In the genomic region with DNA sequence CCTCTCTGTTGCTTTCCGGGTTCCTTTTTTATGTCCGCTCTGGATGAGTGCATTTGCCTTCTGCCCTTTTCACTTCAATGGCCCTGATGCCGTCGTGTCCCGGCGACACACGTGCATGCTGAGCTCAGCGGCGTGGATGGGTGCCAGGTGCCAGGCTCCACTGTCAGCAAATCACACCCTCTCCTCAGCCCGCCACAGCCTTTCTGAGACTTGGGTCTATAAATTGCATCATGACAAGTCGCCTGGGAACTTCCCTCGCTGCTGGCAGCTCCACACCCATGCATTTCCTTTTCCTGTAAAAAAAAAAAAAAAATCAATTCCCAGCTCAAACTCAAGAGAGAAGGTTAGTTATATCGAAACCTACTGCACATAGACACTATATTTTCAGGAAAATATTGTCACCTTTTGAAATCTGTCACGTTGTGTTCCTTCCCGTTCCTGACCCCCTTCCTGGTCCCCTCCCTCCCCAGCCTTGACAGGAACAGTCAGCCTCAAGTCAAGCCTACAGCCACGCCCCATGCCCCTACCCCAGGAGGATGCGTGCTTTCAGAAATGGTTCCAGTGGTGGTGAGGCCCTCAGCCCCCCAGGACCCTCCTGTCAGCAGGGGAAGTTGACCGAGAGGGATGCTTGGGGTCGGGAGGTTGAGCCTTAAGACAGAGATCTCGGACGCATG, we compare ENCODE assay signal across 9 cellular contexts.
A peak's percentile ranks its signal among the peaks of the same experiment; 100 is the strongest.
DNase-seq lines count a peak whose midpoint lies in the region; ATAC-seq, FAIRE-seq and TF ChIP-seq lines count a peak whose summit lies in the region.
"Had no signal": no experiment of that assay in that cellular context is flagged by ENCODE, and none has a peak within 500 bp of the region (broad histone marks: within the 10 kb centered on the region; RNA-seq: fewer than 3 reads in every experiment).

No MANE protein-coding gene starts in this region.

- no peak for TF ChIP-seq RAD21 in HepG2 (CRISPR knock-in tag; IDR thresholded peaks at IDR 0.05)

- WGBS in HepG2 (ENCODE audit: low lambda C conversion rate), result 61% methylated on average over 20 of the region's 21 CpGs

- no peak overlapping the region for H2AFZ ChIP-seq in HepG2 (ENCODE audit: low read length)

- DNase-seq in M059J (ENCODE audit: low read depth), result peak; percentile 64
- DNase-seq in activated T-cell treated with anti-CD3 and anti-CD28 coated beads, Interleukin-2, amount 50 U/mL, for 48 hours, result peak; percentile 43 to 55
- no peak for DNase-seq in HepG2 (ENCODE audit: low spot score)
- peak; percentile 7 to 61 (median 11) for DNase-seq in stimulated activated CD4-positive, alpha-beta T cell treated with anti-CD3 and anti-CD28 coated beads, TNF-alpha, amount 100 ng/mL, for 24 hours (ENCODE audit: low read depth in 3 of 3)

- H3K4me2 ChIP-seq in HepG2 (ENCODE audit: low read depth, low read length), result no peak overlapping the region

- in situ Hi-C loops in HepG2 (cut with HindIII; ENCODE audit: extremely low pct_ligation_motif_present, low pct_unique_long_range_greater_than_20kb), result no loop called here

- POLR2A ChIA-PET in HepG2 (lab: Yijun Ruan, JAX), result no interaction called here

- no peak for FAIRE-seq in HepG2 (lab: Jason Lieb, UNC)
- FAIRE-seq: colon had no signal

- no peak overlapping the region for H3K9ac ChIP-seq in HepG2 (ENCODE audit: insufficient read depth, low read depth, low read length)

- no peaks in the 10 kb centered on the region for H3K9me3 ChIP-seq in HepG2 (ENCODE audit: low read length)

- no peaks in the 10 kb centered on the region for H3K36me3 ChIP-seq in HepG2 (replicated peaks in 1 of 2; ENCODE audit: control insufficient read depth in 1 of 2, insufficient read depth in 2 of 2, low read length in 2 of 2)

- H4K20me1 ChIP-seq in HepG2 (ENCODE audit: insufficient read depth, low read length), result no peaks in the 10 kb centered on the region

- H3K4me3 ChIP-seq in HepG2 (replicated peaks in 1 of 3; ENCODE audit: insufficient read depth in 1 of 3, low read depth in 2 of 3, low read length in 3 of 3), result no peak overlapping the region

- CTCF ChIA-PET in HepG2 (lab: Yijun Ruan, JAX; ENCODE audit: low intra/inter-chr PET ratio, low total read pairs), result no interaction called here

- intact Hi-C loops in HepG2 (cut with micrococcal nuclease; ENCODE audit: unreplicated experiment), result no loop called here

- TF ChIP-seq POLR2A in HepG2 (IDR thresholded peaks at IDR 0.05; ENCODE audit: insufficient read depth in 1 of 2, low read depth in 2 of 2, low read length in 2 of 2), result no peak

- H3K27ac ChIP-seq in HepG2 (ENCODE audit: extremely low read length, insufficient read depth, low read length), result no peak overlapping the region

- no peaks in the 10 kb centered on the region for H3K79me2 ChIP-seq in HepG2 (ENCODE audit: insufficient read depth, low read length)

- TF ChIP-seq EP300 in HepG2 (IDR thresholded peaks at IDR 0.05; ENCODE audit: low read depth in 2 of 2, low read length in 2 of 2) (no peak), HepG2 (CRISPR knock-in tag; IDR thresholded peaks at IDR 0.05; ENCODE audit: borderline replicate concordance) (no peak)

- peaks cover 0 to 46% of the 10 kb centered on the region in 2 experiments; a peak in 3 of 5 replicates for H3K27me3 ChIP-seq in HepG2 (ENCODE audit: control insufficient read depth in 1 of 2, insufficient read depth in 2 of 2, low read length in 2 of 2)

- no peak for TF ChIP-seq CTCF in HepG2 (CRISPR knock-in tag; IDR thresholded peaks at IDR 0.05)

- peaks cover 12% of the 10 kb centered on the region for H3K4me1 ChIP-seq in HepG2 (ENCODE audit: insufficient read depth, low read length)

- no peak for ATAC-seq in HepG2
- ATAC-seq in HG03439 (IDR thresholded peaks at IDR 0.05; ENCODE audit: unreplicated experiment), result no peak
- ATAC-seq in HG03108 (IDR thresholded peaks at IDR 0.05; ENCODE audit: unreplicated experiment), result no peak
- no peak for ATAC-seq in HG02884 (IDR thresholded peaks at IDR 0.05; ENCODE audit: unreplicated experiment)
- ATAC-seq in HG03571 (IDR thresholded peaks at IDR 0.05; ENCODE audit: unreplicated experiment), result no peak

- no TSS peak for BruUV-seq in HepG2 (replicated peaks; lab: Mats Ljungman, UMichigan)

TF ChIP-seq in HepG2, 621 proteins besides CTCF, POLR2A, EP300 and RAD21:
- no peak for TF ChIP-seq NCOR1 (IDR thresholded peaks at IDR 0.05; ENCODE audit: borderline replicate concordance, low read length)
- TF ChIP-seq ZNF451 (CRISPR knock-in tag; IDR thresholded peaks at IDR 0.05), result no peak
- TF ChIP-seq ZUFSP (CRISPR knock-in tag; IDR thresholded peaks at IDR 0.05; ENCODE audit: borderline replicate concordance), result no peak
- TF ChIP-seq, protein P1, sequence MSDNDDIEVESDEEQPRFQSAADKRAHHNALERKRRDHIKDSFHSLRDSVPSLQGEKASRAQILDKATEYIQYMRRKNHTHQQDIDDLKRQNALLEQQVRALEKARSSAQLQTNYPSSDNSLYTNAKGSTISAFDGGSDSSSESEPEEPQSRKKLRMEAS (IDR thresholded peaks at IDR 0.05), result no peak
- TF ChIP-seq MTA3 (CRISPR knock-in tag; IDR thresholded peaks at IDR 0.05), result no peak
- TF ChIP-seq, protein P2, sequence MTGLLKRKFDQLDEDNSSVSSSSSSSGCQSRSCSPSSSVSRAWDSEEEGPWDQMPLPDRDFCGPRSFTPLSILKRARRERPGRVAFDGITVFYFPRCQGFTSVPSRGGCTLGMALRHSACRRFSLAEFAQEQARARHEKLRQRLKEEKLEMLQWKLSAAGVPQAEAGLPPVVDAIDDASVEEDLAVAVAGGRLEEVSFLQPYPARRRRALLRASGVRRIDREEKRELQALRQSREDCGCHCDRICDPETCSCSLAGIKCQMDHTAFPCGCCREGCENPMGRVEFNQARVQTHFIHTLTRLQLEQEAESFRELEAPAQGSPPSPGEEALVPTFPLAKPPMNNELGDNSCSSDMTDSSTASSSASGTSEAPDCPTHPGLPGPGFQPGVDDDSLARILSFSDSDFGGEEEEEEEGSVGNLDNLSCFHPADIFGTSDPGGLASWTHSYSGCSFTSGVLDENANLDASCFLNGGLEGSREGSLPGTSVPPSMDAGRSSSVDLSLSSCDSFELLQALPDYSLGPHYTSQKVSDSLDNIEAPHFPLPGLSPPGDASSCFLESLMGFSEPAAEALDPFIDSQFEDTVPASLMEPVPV (CRISPR knock-in tag; IDR thresholded peaks at IDR 0.05), result no peak
- no peak for TF ChIP-seq ZNF546 (CRISPR knock-in tag; conservative IDR thresholded peaks at IDR 0.05)
- TF ChIP-seq GABPB1 (CRISPR knock-in tag; IDR thresholded peaks at IDR 0.05), result peak; percentile 16; the same call in 1 of the 2 replicates
- TF ChIP-seq, protein P3, sequence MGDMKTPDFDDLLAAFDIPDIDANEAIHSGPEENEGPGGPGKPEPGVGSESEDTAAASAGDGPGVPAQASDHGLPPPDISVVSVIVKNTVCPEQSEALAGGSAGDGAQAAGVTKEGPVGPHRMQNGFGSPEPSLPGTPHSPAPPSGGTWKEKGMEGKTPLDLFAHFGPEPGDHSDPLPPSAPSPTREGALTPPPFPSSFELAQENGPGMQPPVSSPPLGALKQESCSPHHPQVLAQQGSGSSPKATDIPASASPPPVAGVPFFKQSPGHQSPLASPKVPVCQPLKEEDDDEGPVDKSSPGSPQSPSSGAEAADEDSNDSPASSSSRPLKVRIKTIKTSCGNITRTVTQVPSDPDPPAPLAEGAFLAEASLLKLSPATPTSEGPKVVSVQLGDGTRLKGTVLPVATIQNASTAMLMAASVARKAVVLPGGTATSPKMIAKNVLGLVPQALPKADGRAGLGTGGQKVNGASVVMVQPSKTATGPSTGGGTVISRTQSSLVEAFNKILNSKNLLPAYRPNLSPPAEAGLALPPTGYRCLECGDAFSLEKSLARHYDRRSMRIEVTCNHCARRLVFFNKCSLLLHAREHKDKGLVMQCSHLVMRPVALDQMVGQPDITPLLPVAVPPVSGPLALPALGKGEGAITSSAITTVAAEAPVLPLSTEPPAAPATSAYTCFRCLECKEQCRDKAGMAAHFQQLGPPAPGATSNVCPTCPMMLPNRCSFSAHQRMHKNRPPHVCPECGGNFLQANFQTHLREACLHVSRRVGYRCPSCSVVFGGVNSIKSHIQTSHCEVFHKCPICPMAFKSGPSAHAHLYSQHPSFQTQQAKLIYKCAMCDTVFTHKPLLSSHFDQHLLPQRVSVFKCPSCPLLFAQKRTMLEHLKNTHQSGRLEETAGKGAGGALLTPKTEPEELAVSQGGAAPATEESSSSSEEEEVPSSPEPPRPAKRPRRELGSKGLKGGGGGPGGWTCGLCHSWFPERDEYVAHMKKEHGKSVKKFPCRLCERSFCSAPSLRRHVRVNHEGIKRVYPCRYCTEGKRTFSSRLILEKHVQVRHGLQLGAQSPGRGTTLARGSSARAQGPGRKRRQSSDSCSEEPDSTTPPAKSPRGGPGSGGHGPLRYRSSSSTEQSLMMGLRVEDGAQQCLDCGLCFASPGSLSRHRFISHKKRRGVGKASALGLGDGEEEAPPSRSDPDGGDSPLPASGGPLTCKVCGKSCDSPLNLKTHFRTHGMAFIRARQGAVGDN (CRISPR knock-in tag; IDR thresholded peaks at IDR 0.05), result no peak
